8 cellular contexts compared by ENCODE assay signal in the genomic region with DNA sequence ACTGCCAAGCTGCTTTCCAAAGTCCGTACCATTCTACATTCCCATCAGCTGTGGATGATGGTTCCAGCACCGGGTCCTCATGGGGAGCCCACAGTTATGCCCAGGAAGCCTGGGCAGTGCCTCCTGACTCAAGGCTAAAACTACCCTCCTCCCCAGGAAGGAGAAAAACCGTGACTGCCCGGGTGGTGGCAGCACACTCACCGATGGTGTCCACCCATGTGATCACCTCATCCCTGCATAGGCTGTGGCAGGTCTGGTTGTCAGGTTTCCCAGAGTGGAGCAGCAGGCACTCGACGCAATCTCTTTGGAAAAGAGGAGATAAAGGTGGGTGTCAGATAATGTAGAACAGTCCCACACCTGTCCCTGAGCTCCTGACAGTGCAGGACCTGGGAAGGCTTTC. TPM values are rescaled to one million over a fixed set of nuclear protein-coding genes. Genes with fewer than 3 reads are reported as not detected.
A peak's percentile ranks its signal among the peaks of the same experiment; 100 is the strongest.
DNase-seq lines count a peak whose midpoint lies in the region; ATAC-seq and TF ChIP-seq lines count a peak whose summit lies in the region.

No MANE protein-coding gene starts in this region.

- 76 to 84% methylated on average over 7 of the region's 7 CpGs for WGBS in aorta, 2 donors

- ATAC-seq in aorta (ENCODE audit: low FRiP score), result no peak

- H3K27me3 ChIP-seq in aorta (ENCODE audit: control insufficient read depth in 1 of 2, insufficient read depth in 2 of 2, low read length in 1 of 2), result no peaks in the 10 kb centered on the region

- peak; percentile 54 for TF ChIP-seq CTCF in choroid plexus epithelial cell (conservative IDR thresholded peaks at IDR 0.05; ENCODE audit: low read depth, low read length)

- H3K27ac ChIP-seq in aorta (ENCODE audit: low read depth in 1 of 2, low read length in 2 of 2), result no peak overlapping the region

- no peaks in the 10 kb centered on the region for H3K9me3 ChIP-seq in aorta (ENCODE audit: control insufficient read depth, low read length)

- H3K4me3 ChIP-seq in choroid plexus epithelial cell (ENCODE audit: low read depth, low read length) (no peak overlapping the region), aorta (ENCODE audit: low read length in 2 of 2) (no peak overlapping the region)

- intact Hi-C loops in aorta (cut with DNase I), result no loop called here

- DNase-seq in stimulated activated CD4-positive, alpha-beta T cell treated with anti-CD3 and anti-CD28 coated beads, Interleukin-15, amount 100 ng/mL, for 24 hours, result peak; percentile 40
- DNase-seq in stimulated activated CD4-positive, alpha-beta T cell treated with anti-CD3 and anti-CD28 coated beads, Interleukin-12 subunit alpha, Interleukin-12 subunit beta, amount 100 ng/mL, for 4 hours, result no peak
- DNase-seq in M059J (ENCODE audit: low read depth) (peak; percentile 51), choroid plexus epithelial cell (ENCODE audit: low read depth) (peak; percentile 43), aorta (peak; percentile 36 to 65), GM19238 (ENCODE audit: insufficient read length, low spot score) (no peak)
- DNase-seq in activated CD8-positive, alpha-beta memory T cell treated with anti-CD3 and anti-CD28 coated beads, Interleukin-2, amount 50 U/mL, for 4 hours, result no peak
- DNase-seq in effector CD4-positive, alpha-beta T cell, result no peak

- peaks cover 8 to 11% of the 10 kb centered on the region in 2 donors for H3K36me3 ChIP-seq in aorta (ENCODE audit: control insufficient read depth in 1 of 2, insufficient read depth in 2 of 2, low read length in 1 of 2)

- no peaks in the 10 kb centered on the region for H3K4me1 ChIP-seq in aorta (ENCODE audit: control insufficient read depth in 1 of 2, insufficient read depth in 2 of 2, low read length in 2 of 2)

RNA-seq across cellular contexts. Expression of a gene that starts 38.6 kb away (rescaled TPM):
- total RNA-seq in M059J (2014; rRNA removed; shearing (Covaris generic)), result 36.9 and 43.9 TPM in 2 replicates
- total RNA-seq in aorta, result 10 to 100 TPM; 15.6 to 15.9 TPM
- 10 to 100 TPM in 1 of 2 donors, 1 to 10 TPM in 1; 5.3 to 16.6 TPM for polyA plus RNA-seq in aorta

Comparison
In these comparisons a context has a peak if more than half of its experiments do, and no peak if none do; other contexts are left out.
1. DNase-seq: peak in stimulated activated CD4-positive, alpha-beta T cell treated with anti-CD3 and anti-CD28 coated beads, Interleukin-15, amount 100 ng/mL, for 24 hours (single experiment), M059J (single experiment), choroid plexus epithelial cell (single experiment) and aorta (2 of 2); none in stimulated activated CD4-positive, alpha-beta T cell treated with anti-CD3 and anti-CD28 coated beads, Interleukin-12 subunit alpha, Interleukin-12 subunit beta, amount 100 ng/mL, for 4 hours (single experiment), activated CD8-positive, alpha-beta memory T cell treated with anti-CD3 and anti-CD28 coated beads, Interleukin-2, amount 50 U/mL, for 4 hours (single experiment), effector CD4-positive, alpha-beta T cell (single experiment) and GM19238 (single experiment).